Comparison of ENCODE assay signal across 19 cellular contexts in the genomic region with DNA sequence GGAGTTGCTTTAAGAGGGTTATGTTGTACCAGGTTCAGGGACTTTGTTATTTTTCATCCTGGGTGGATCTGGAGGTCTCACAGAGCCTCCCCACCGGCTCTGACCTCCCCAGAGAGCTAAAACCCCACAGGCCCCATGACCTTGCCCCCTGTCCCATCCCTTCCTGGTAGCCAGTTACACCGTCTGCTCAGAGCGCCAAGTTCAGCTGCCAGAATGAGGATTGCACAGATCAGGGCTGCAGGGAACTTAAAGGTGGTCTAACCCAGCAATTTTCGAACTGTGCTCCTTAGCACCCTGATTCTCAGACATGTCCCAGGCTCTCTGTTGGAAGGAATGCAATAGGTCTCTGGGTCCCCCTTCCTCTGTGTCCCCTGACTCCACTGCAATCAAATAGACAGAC. TPM values are rescaled to one million over a fixed set of nuclear protein-coding genes. Genes with fewer than 3 reads are reported as not detected.
DNase-seq lines count a peak whose midpoint lies in the region; TF ChIP-seq lines count a peak whose summit lies in the region.
"Had no signal": no experiment of that assay in that cellular context is flagged by ENCODE, and none has a peak within 500 bp of the region (broad histone marks: within the 10 kb centered on the region; RNA-seq: fewer than 3 reads in every experiment).

No MANE protein-coding gene starts in this region.

- H3K27ac ChIP-seq in coronary artery, result peak overlapping the region; percentile 35 to 66
- peak overlapping the region; percentile 60 for H3K27ac ChIP-seq in hepatocyte
- peak overlapping the region; percentile 0 for H3K27ac ChIP-seq in skeletal muscle tissue (ENCODE audit: low read depth, low read length)
- H3K27ac ChIP-seq: KMS-11 had no signal

- H3K9me2 ChIP-seq in hepatocyte (replicated peaks; ENCODE audit: insufficient read depth), result no peaks in the 10 kb centered on the region

- 68% methylated on average over 4 of the region's 4 CpGs for WGBS in hepatocyte (ENCODE audit: low lambda C conversion rate, missing lambda C conversion rate)

- H3K9ac ChIP-seq in skeletal muscle tissue (ENCODE audit: low read depth in 1 of 3, low read length in 3 of 3), result peak overlapping the region in 2 of 3 donors; percentile 43 to 54
- H3K9ac ChIP-seq: KMS-11 had no signal

- H3K4me2 ChIP-seq in hepatocyte, result peak overlapping the region; percentile 27
- H3K4me2 ChIP-seq: KMS-11, smooth muscle cell had no signal

- H2AFZ ChIP-seq in hepatocyte, result no peak overlapping the region

- H3K36me3 ChIP-seq in H7 (replicated peaks; ENCODE audit: control insufficient read depth, insufficient read depth, low read length) (no peaks in the 10 kb centered on the region), hepatocyte (replicated peaks; ENCODE audit: insufficient read depth, low read depth) (no peaks in the 10 kb centered on the region), skeletal muscle tissue (ENCODE audit: control insufficient read depth in 3 of 3, insufficient read depth in 3 of 3, low read length in 3 of 3) (peaks cover 17 to 27% (median 24%) of the 10 kb centered on the region in 3 donors)

- DNase-seq in H7 (peak; percentile 19), coronary artery (ENCODE audit: low spot score) (no peak), hepatocyte (ENCODE audit: low spot score) (no peak), AG08396 (ENCODE audit: low spot score) (no peak), foreskin fibroblast (no peak), activated gamma-delta T cell treated with Interleukin-2 at 50 U/mL for 16 hours (no peak)
- no peak for DNase-seq in activated CD4-positive, CD25-positive, alpha-beta regulatory T cell treated with anti-CD3 and anti-CD28 coated beads, Interleukin-2, amount 50 U/mL, for 72 hours
- DNase-seq: activated CD4-positive, alpha-beta T cell treated with anti-CD3 and anti-CD28 coated beads for 1 hour; DND-41; effector CD4-positive, alpha-beta T cell; esophagus squamous epithelium; mammary epithelial cell; naive B cell; NCI-H1930; NCI-H345 had no signal

- no peaks in the 10 kb centered on the region for H3K79me2 ChIP-seq in hepatocyte

- H3K9me3 ChIP-seq in hepatocyte (ENCODE audit: low read depth), result no peaks in the 10 kb centered on the region
- no peaks in the 10 kb centered on the region for H3K9me3 ChIP-seq in skeletal muscle tissue (ENCODE audit: control insufficient read depth in 3 of 3, low read length in 3 of 3)
- H3K9me3 ChIP-seq: esophagus squamous epithelium had no signal

- H4K20me1 ChIP-seq in hepatocyte (ENCODE audit: insufficient read depth, poor library complexity, severe bottlenecking), result no peaks in the 10 kb centered on the region

- TF ChIP-seq CTCF in coronary artery (IDR thresholded peaks at IDR 0.05) (no peak), hepatocyte (IDR thresholded peaks at IDR 0.05; ENCODE audit: poor library complexity) (no peak), foreskin fibroblast (IDR thresholded peaks at IDR 0.05; ENCODE audit: low read depth, low read length) (no peak)

- H3K4me1 ChIP-seq in hepatocyte (ENCODE audit: insufficient read depth) (peaks cover 9% of the 10 kb centered on the region), skeletal muscle tissue (ENCODE audit: control insufficient read depth in 3 of 3, insufficient read depth in 3 of 3, low read length in 3 of 3) (peaks cover 22 to 41% (median 28%) of the 10 kb centered on the region in 3 donors)

- no peak overlapping the region for H3K4me3 ChIP-seq in H7 (ENCODE audit: insufficient read depth, low read depth, low read length)
- H3K4me3 ChIP-seq in coronary artery, result peak overlapping the region; percentile 8
- no peak overlapping the region for H3K4me3 ChIP-seq in hepatocyte
- peak overlapping the region in 1 of 3 donors; percentile 30 for H3K4me3 ChIP-seq in skeletal muscle tissue (ENCODE audit: low read length in 3 of 3)
- no peak overlapping the region for H3K4me3 ChIP-seq in foreskin fibroblast (ENCODE audit: low read depth in 1 of 2, low read length in 2 of 2)
- H3K4me3 ChIP-seq: esophagus squamous epithelium, smooth muscle cell had no signal

- H3K27me3 ChIP-seq in H7 (ENCODE audit: control insufficient read depth, insufficient read depth, low read length), result no peaks in the 10 kb centered on the region
- no peaks in the 10 kb centered on the region for H3K27me3 ChIP-seq in hepatocyte
- no peaks in the 10 kb centered on the region for H3K27me3 ChIP-seq in skeletal muscle tissue (ENCODE audit: control insufficient read depth in 3 of 3, insufficient read depth in 3 of 3, low read length in 3 of 3)
- H3K27me3 ChIP-seq: esophagus squamous epithelium had no signal

RNA-seq across cellular contexts. Expression of a gene that starts 32.1 kb away (rescaled TPM):
- 0.33 and 1.1 TPM in 2 replicates for total RNA-seq in H7 (2014; rRNA removed; shearing (Covaris generic))
- total RNA-seq in hepatocyte, result 2.0 and 2.9 TPM in 2 replicates
- 1.3 and 2.1 TPM in 2 replicates for polyA plus RNA-seq in hepatocyte
- 8.4 TPM for total RNA-seq in skeletal muscle tissue
- total RNA-seq: CD8-positive, alpha-beta memory T cell; mammary epithelial cell had no signal
- polyA plus RNA-seq: CD8-positive, alpha-beta memory T cell; mammary epithelial cell had no signal

Comparison
In these comparisons a context has a peak if more than half of its experiments do, and no peak if none do; other contexts are left out.
1. H3K27ac ChIP-seq: peak in every context shown above with its lines; median percentile 60 in hepatocyte; 50 in coronary artery; 0 in skeletal muscle tissue.